ENCODE assay signal across 12 cellular contexts in genomic region chr6:165704001-165704748, GRCh38.
A peak's percentile ranks its signal among the peaks of the same experiment; 100 is the strongest.
DNase-seq lines count a peak whose midpoint lies in the region; ATAC-seq and TF ChIP-seq lines count a peak whose summit lies in the region.
"Had no signal": no experiment of that assay in that cellular context is flagged by ENCODE, and none has a peak within 500 bp of the region (broad histone marks: within the 10 kb centered on the region; RNA-seq: fewer than 3 reads in every experiment).

No MANE protein-coding gene starts in this region.

- DNase-seq in cardiac fibroblast (ENCODE audit: low read depth in 2 of 2), result peak; percentile 72 to 83
- DNase-seq in pons (ENCODE audit: low spot score), result peak; percentile 72
- DNase-seq in activated CD4-positive, alpha-beta T cell treated with anti-CD3 and anti-CD28 coated beads for 48 hours, result no peak
- DNase-seq in kidney glomerular epithelial cell (lab: John Stamatoyannopoulos, UW), result no peak
- no peak for DNase-seq in NCI-H2081 (lab: John Stamatoyannopoulos, UW)
- DNase-seq in NCI-H510A (lab: John Stamatoyannopoulos, UW), result no peak
- DNase-seq: activated effector memory CD4-positive, alpha-beta T cell treated with anti-CD3 and anti-CD28 coated beads, Interleukin-2, amount 50 U/mL, for 16 hours; effector CD4-positive, alpha-beta T cell; NCI-H2029; WERI-Rb-1 had no signal

- no peak for TF ChIP-seq CTCF in cardiac fibroblast (IDR thresholded peaks at IDR 0.05; ENCODE audit: low read depth, low read length)

- H3K4me3 ChIP-seq in cardiac fibroblast (replicated peaks in 1 of 2; ENCODE audit: low read depth in 2 of 2, low read length in 2 of 2), result peak overlapping the region in 1 of 2 donors; percentile 3

- ATAC-seq in GM18907 (IDR thresholded peaks at IDR 0.05; ENCODE audit: unreplicated experiment), result peak; percentile 61
- peak; percentile 49 for ATAC-seq in HG03342 (IDR thresholded peaks at IDR 0.05; ENCODE audit: unreplicated experiment)

Comparison
In these comparisons a context has a peak if more than half of its experiments do, and no peak if none do; other contexts are left out.
1. DNase-seq: peak in cardiac fibroblast (2 of 2) and pons (single experiment); none in activated CD4-positive, alpha-beta T cell treated with anti-CD3 and anti-CD28 coated beads for 48 hours (single experiment), kidney glomerular epithelial cell (single experiment), NCI-H2081 (0 of 2) and NCI-H510A (single experiment).